ENCODE assay signal across 31 cellular contexts in the genomic region with DNA sequence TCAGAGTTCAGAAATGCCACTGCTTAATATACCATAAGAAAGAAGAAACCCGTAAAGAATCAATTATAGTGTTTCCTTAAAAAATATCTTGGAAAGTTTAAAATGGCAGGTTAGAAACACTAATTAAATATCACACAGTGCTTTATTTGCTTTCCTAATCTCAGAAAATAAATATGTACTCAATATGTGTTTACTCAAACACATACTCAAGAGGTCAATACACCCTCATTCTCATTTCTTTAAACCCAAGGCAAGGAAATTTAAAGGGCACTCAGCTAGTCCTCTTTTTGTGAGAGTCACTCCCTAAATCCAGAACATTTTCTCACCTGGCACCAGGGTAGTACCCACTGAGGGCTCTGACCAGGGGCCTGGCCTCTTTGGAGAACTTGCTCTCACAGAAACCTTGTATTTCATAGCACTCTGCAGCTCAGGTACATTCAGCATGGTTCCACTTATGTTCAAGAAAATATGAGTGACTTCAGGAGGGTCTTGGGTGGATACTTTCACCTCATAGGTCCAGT. TPM values are rescaled to one million over a fixed set of nuclear protein-coding genes. Genes with fewer than 3 reads are reported as not detected.
"Had no signal": no experiment of that assay in that cellular context is flagged by ENCODE, and none has a peak within 500 bp of the region (broad histone marks: within the 10 kb centered on the region; RNA-seq: fewer than 3 reads in every experiment).

No MANE protein-coding gene starts in this region.

- H3K36me3 ChIP-seq: colonic mucosa, esophagus muscularis mucosa, gastroesophageal sphincter, heart right ventricle, ovary, thyroid gland had no signal

- ATAC-seq: foreskin keratinocyte; gastroesophageal sphincter; heart right ventricle; left colon; naive thymus-derived CD8-positive, alpha-beta T cell; sciatic nerve; stimulated activated naive CD8-positive, alpha-beta T cell treated with anti-CD3 and anti-CD28 coated beads, Interleukin-15, amount 100 ng/mL, for 72 hours had no signal

- DNase-seq: colonic mucosa; dermis blood vessel endothelial cell; effector memory CD4-positive, alpha-beta T cell; foreskin keratinocyte; heart right ventricle; hypothalamus; immature natural killer cell; islet precursor cell; kidney glomerular epithelial cell; left colon; naive thymus-derived CD8-positive, alpha-beta T cell; occipital lobe; ovary; stimulated activated CD4-positive, alpha-beta T cell treated with anti-CD3 and anti-CD28 coated beads, Interleukin-12 subunit alpha, Interleukin-12 subunit beta, amount 100 ng/mL, for 4 hours; stimulated activated CD4-positive, alpha-beta T cell treated with anti-CD3 and anti-CD28 coated beads, Interleukin-1b, Interleukin-23, amount 100 ng/mL, for 48 hours; stimulated activated CD4-positive, alpha-beta T cell treated with anti-CD3 and anti-CD28 coated beads, Interleukin-4, amount 100 ng/mL, for 1 hour; stimulated activated CD8-positive, alpha-beta memory T cell treated with anti-CD3 and anti-CD28 coated beads, Interleukin-4, amount 100 ng/mL, for 48 hours; stimulated activated naive CD4-positive, alpha-beta T cell; stimulated activated naive CD8-positive, alpha-beta T cell treated with anti-CD3 and anti-CD28 coated beads, Interleukin-15, amount 100 ng/mL, for 72 hours; thyroid gland; trophoblast cell had no signal

- H3K9me3 ChIP-seq: colonic mucosa, esophagus muscularis mucosa, gastroesophageal sphincter, heart right ventricle, ovary, thyroid gland had no signal

- H3K4me2 ChIP-seq: smooth muscle cell had no signal

- H3K4me1 ChIP-seq: colonic mucosa, esophagus muscularis mucosa, gastroesophageal sphincter, heart right ventricle, thyroid gland had no signal

- H3K27me3 ChIP-seq: colonic mucosa, foreskin keratinocyte, gastroesophageal sphincter, heart right ventricle, ovary, thyroid gland had no signal

- H3K27ac ChIP-seq: colonic mucosa, esophagus muscularis mucosa, foreskin keratinocyte, gastroesophageal sphincter, heart right ventricle, ovary, thyroid gland had no signal

- H3K4me3 ChIP-seq: colonic mucosa, esophagus muscularis mucosa, gastroesophageal sphincter, heart right ventricle, ovary, smooth muscle cell, thyroid gland had no signal

RNA-seq across cellular contexts. Expression of gene ROS1, which starts 38.2 kb away (rescaled TPM):
- total RNA-seq: chondrocyte; endothelial cell of umbilical vein; epithelial cell of proximal tubule; foreskin keratinocyte; mesenteric fat pad; naive thymus-derived CD8-positive, alpha-beta T cell; thyroid gland; urinary bladder had no signal
- polyA plus RNA-seq: endothelial cell of umbilical vein; heart right ventricle; immature natural killer cell; naive thymus-derived CD8-positive, alpha-beta T cell; neural cell; ovary; urinary bladder had no signal
